1 cellular context compared by ENCODE assay signal in genomic region chr15:74906450-74907276, GRCh38.
A peak's percentile ranks its signal among the peaks of the same experiment; 100 is the strongest.
TF ChIP-seq lines count a peak whose summit lies in the region.

FAM219B (minus strand) TSS chr15:74906851; CDS start chr15:74906800, 51 bp downstream.

TF ChIP-seq in K562, 482 proteins besides CTCF, POLR2A, EP300 and RAD21 (continued from another document):
- no peak for TF ChIP-seq ZNF407 (IDR thresholded peaks at IDR 0.05; ENCODE audit: low read depth)
- TF ChIP-seq, protein P1, sequence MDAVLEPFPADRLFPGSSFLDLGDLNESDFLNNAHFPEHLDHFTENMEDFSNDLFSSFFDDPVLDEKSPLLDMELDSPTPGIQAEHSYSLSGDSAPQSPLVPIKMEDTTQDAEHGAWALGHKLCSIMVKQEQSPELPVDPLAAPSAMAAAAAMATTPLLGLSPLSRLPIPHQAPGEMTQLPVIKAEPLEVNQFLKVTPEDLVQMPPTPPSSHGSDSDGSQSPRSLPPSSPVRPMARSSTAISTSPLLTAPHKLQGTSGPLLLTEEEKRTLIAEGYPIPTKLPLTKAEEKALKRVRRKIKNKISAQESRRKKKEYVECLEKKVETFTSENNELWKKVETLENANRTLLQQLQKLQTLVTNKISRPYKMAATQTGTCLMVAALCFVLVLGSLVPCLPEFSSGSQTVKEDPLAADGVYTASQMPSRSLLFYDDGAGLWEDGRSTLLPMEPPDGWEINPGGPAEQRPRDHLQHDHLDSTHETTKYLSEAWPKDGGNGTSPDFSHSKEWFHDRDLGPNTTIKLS (IDR thresholded peaks at IDR 0.05; ENCODE audit: borderline replicate concordance, low read depth): no peak
- no peak for TF ChIP-seq MITF (IDR thresholded peaks at IDR 0.05)
- TF ChIP-seq HMG20B (CRISPR knock-in tag; IDR thresholded peaks at IDR 0.05): no peak
- no peak for TF ChIP-seq ATF1 (CRISPR knock-in tag; IDR thresholded peaks at IDR 0.05)
- TF ChIP-seq ATF1 (tag; IDR thresholded peaks at IDR 0.05): peak; percentile 76; the same call in 1 of the 2 replicates
- TF ChIP-seq, protein P2, sequence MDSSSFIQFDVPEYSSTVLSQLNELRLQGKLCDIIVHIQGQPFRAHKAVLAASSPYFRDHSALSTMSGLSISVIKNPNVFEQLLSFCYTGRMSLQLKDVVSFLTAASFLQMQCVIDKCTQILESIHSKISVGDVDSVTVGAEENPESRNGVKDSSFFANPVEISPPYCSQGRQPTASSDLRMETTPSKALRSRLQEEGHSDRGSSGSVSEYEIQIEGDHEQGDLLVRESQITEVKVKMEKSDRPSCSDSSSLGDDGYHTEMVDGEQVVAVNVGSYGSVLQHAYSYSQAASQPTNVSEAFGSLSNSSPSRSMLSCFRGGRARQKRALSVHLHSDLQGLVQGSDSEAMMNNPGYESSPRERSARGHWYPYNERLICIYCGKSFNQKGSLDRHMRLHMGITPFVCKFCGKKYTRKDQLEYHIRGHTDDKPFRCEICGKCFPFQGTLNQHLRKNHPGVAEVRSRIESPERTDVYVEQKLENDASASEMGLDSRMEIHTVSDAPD (CRISPR knock-in tag; IDR thresholded peaks at IDR 0.05): no peak
- TF ChIP-seq CHD2 (IDR thresholded peaks at IDR 0.05; ENCODE audit: low read depth, low read length): no peak
- TF ChIP-seq ZNF384 (IDR thresholded peaks at IDR 0.05; ENCODE audit: low read depth, low read length): no peak
- TF ChIP-seq ZNF121 (CRISPR knock-in tag; conservative IDR thresholded peaks at IDR 0.05): no peak
- TF ChIP-seq RNF2 (IDR thresholded peaks at IDR 0.05): 0 out of 2 replicates have a peak, but pooled peaks have one; percentile 7
- TF ChIP-seq ZFP1 (CRISPR knock-in tag; IDR thresholded peaks at IDR 0.05): no peak
- TF ChIP-seq TCFL5 (CRISPR knock-in tag; conservative IDR thresholded peaks at IDR 0.05): no peak
- peak; percentile 68 for TF ChIP-seq FIP1L1 (IDR thresholded peaks at IDR 0.05; ENCODE audit: low read depth, low read length, poor library complexity, severe bottlenecking)
- no peak for TF ChIP-seq PTBP1 (IDR thresholded peaks at IDR 0.05; ENCODE audit: low read depth, low read length)
